ENCODE assay signal across 8 cellular contexts in the genomic region with DNA sequence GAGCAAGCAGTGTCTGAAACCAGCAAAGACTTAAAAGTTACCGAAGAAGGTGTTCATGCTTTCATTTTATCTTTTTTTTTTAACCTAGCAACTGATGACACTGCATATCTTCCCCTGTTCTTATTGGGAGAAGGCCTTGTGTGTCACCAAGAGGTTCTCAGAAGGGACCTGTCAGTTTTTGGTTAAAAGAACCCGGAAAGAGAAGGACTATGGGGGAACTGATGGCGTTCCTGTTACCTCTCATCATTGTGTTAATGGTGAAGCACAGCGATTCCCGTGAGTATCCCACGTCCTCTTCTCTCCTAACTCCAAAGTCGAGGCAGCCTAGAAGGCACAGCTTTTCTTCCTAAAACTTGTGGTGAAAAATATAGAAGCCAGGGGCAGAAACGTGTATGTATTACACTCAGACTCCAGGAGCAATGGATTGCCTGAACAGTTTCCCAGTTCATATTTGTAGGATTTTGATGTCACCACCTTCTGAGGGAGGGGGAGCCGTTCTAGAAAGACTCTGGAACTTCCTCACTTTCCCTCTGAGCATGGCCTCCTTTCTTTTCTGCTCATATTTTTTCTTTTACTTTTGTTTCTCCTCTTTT. TPM values are rescaled to one million over a fixed set of nuclear protein-coding genes. Genes with fewer than 3 reads are reported as not detected.
DNase-seq lines count a peak whose midpoint lies in the region; ATAC-seq, FAIRE-seq and TF ChIP-seq lines count a peak whose summit lies in the region.

A gene (plus strand): TSS at position 185 of the 593 bp plus-strand sequence. CDS start 25 bp downstream, at position 210.

- peak within 1 kb of the TSS; percentile 97 for H3K27ac Mint-ChIP-seq in activated CD4-positive, alpha-beta T cell treated with anti-CD3 and anti-CD28 coated beads, Interleukin-2, amount 10 ng/mL, durations not matched to agents 24 days and 14 days
- peak within 1 kb of the TSS; percentile 99 for H3K27ac Mint-ChIP-seq in stimulated activated effector memory CD8-positive, alpha-beta T cell treated with anti-CD3 and anti-CD28 coated beads, Interleukin-12 subunit alpha, Interleukin-12 subunit beta, amount 100 ng/mL, for 72 hours

- H3K4me1 ChIP-seq in SJSA1 (replicated peaks) (peaks cover 13% of the 10 kb centered on the region), breast epithelium (peaks cover 8 to 9% of the 10 kb centered on the region in 2 donors), keratinocyte (ENCODE audit: control insufficient read depth, extremely low read depth, insufficient read depth, low read length) (peaks cover 23% of the 10 kb centered on the region)

- peaks cover 5% of the 10 kb centered on the region for H3K27me3 Mint-ChIP-seq in activated CD4-positive, alpha-beta T cell treated with anti-CD3 and anti-CD28 coated beads, Interleukin-2, amount 10 ng/mL, durations not matched to agents 24 days and 14 days

- peak within 1 kb of the TSS; percentile 86 for H3K4me2 ChIP-seq in keratinocyte (ENCODE audit: control insufficient read depth, extremely low read depth, insufficient read depth, low read depth, low read length)

- peaks cover 51% of the 10 kb centered on the region for H3K4me1 Mint-ChIP-seq in activated CD4-positive, alpha-beta T cell treated with anti-CD3 and anti-CD28 coated beads, Interleukin-2, amount 10 ng/mL, durations not matched to agents 24 days and 14 days
- peaks cover 57% of the 10 kb centered on the region for H3K4me1 Mint-ChIP-seq in stimulated activated effector memory CD8-positive, alpha-beta T cell treated with anti-CD3 and anti-CD28 coated beads, Interleukin-12 subunit alpha, Interleukin-12 subunit beta, amount 100 ng/mL, for 72 hours

- H4K20me1 ChIP-seq in keratinocyte (ENCODE audit: control insufficient read depth, extremely low read depth, insufficient read depth, low read length): no peaks in the 10 kb centered on the region

- TF ChIP-seq CTCF in breast epithelium (IDR thresholded peaks at IDR 0.05): no peak
- no peak for TF ChIP-seq CTCF in keratinocyte (optimal IDR thresholded peaks at IDR 0.05 in 1 of 3, IDR thresholded peaks at IDR 0.05 in 1 of 3, conservative IDR thresholded peaks at IDR 0.05 in 1 of 3; ENCODE audit: extremely low read depth in 1 of 3, insufficient read depth in 2 of 3, low read length in 3 of 3)

- peak; percentile 88 for DNase-seq in activated CD4-positive, alpha-beta T cell treated with anti-CD3 and anti-CD28 coated beads, Interleukin-2, amount 10 ng/mL, durations not matched to agents 24 days and 14 days
- DNase-seq in activated CD4-positive, alpha-beta T cell treated with anti-CD3 and anti-CD28 coated beads for 48 hours: no peak
- DNase-seq in HT1080 (ENCODE audit: low read depth) (peak; percentile 90), SJSA1 (ENCODE audit: low read depth in 1 of 2, low spot score in 2 of 2) (peak in 1 of 2 experiments; percentile 92), breast epithelium (ENCODE audit: low spot score in 2 of 2) (no peak), keratinocyte (ENCODE audit: low read depth, low spot score) (no peak)
- no peak for DNase-seq in stimulated activated effector memory CD8-positive, alpha-beta T cell treated with anti-CD3 and anti-CD28 coated beads, Interleukin-12 subunit alpha, Interleukin-12 subunit beta, amount 100 ng/mL, for 72 hours (ENCODE audit: low spot score in 2 of 2)

- no peak for TF ChIP-seq POLR2A in breast epithelium (IDR thresholded peaks at IDR 0.05)

- H3K4me3 Mint-ChIP-seq in activated CD4-positive, alpha-beta T cell treated with anti-CD3 and anti-CD28 coated beads, Interleukin-2, amount 10 ng/mL, durations not matched to agents 24 days and 14 days: peak within 1 kb of the TSS; percentile 96
- peak within 1 kb of the TSS; percentile 83 for H3K4me3 Mint-ChIP-seq in stimulated activated effector memory CD8-positive, alpha-beta T cell treated with anti-CD3 and anti-CD28 coated beads, Interleukin-12 subunit alpha, Interleukin-12 subunit beta, amount 100 ng/mL, for 72 hours

- no peaks in the 10 kb centered on the region for H3K27me3 ChIP-seq in SJSA1 (replicated peaks)
- H3K27me3 ChIP-seq in breast epithelium: no peaks in the 10 kb centered on the region
- H3K27me3 ChIP-seq in keratinocyte (ENCODE audit: control insufficient read depth, extremely low read depth, insufficient read depth, low read length): no peaks in the 10 kb centered on the region

- H3K9me1 ChIP-seq in keratinocyte (ENCODE audit: control insufficient read depth, extremely low read depth, insufficient read depth, low read length): no peaks in the 10 kb centered on the region

- ATAC-seq in GM21528 (IDR thresholded peaks at IDR 0.05; ENCODE audit: low FRiP score, unreplicated experiment): peak; percentile 94
- ATAC-seq in stimulated activated effector memory CD8-positive, alpha-beta T cell treated with anti-CD3 and anti-CD28 coated beads, Interleukin-12 subunit alpha, Interleukin-12 subunit beta, amount 100 ng/mL, for 72 hours: peak; percentile 95

- dilution Hi-C loops in keratinocyte (cut with MboI; ENCODE audit: extremely low pct_ligation_motif_present, low sequenced_read_pairs): no loop called here

- H3K9ac ChIP-seq in keratinocyte (ENCODE audit: control insufficient read depth, extremely low read depth, insufficient read depth, low read length): peak within 1 kb of the TSS; percentile 77

- intact Hi-C loops in activated CD4-positive, alpha-beta T cell treated with anti-CD3 and anti-CD28 coated beads, Interleukin-2, amount 10 ng/mL, durations not matched to agents 24 days and 14 days (cut with micrococcal nuclease): loop anchor here (1.0 to 10.0 kb wide), 4 partner anchors 12 to 403 kb away; a partner anchor contains a TSS
- intact Hi-C loops in breast epithelium (cut with DNase I; ENCODE audit: low total_unique reads): loop anchor here (2.0 to 10.0 kb wide), 2 partner anchors 23 to 51 kb away; a partner anchor contains a TSS

- H3K9me3 Mint-ChIP-seq in activated CD4-positive, alpha-beta T cell treated with anti-CD3 and anti-CD28 coated beads, Interleukin-2, amount 10 ng/mL, durations not matched to agents 24 days and 14 days: no peaks in the 10 kb centered on the region
- H3K9me3 Mint-ChIP-seq in stimulated activated effector memory CD8-positive, alpha-beta T cell treated with anti-CD3 and anti-CD28 coated beads, Interleukin-12 subunit alpha, Interleukin-12 subunit beta, amount 100 ng/mL, for 72 hours: no peaks in the 10 kb centered on the region

- H3K4me3 ChIP-seq in SJSA1 (peak within 1 kb of the TSS; percentile 36), breast epithelium (peak within 1 kb of the TSS; percentile 45 to 69 (median 54)), keratinocyte (ENCODE audit: control insufficient read depth in 2 of 3, extremely low read depth in 1 of 3, insufficient read depth in 2 of 3, low read depth in 1 of 3, low read length in 3 of 3) (peak within 1 kb of the TSS; percentile 44 to 93 (median 85))

- H3K9me3 ChIP-seq in SJSA1 (replicated peaks) (no peaks in the 10 kb centered on the region), breast epithelium (no peaks in the 10 kb centered on the region), keratinocyte (ENCODE audit: control insufficient read depth, low read depth, low read length) (no peaks in the 10 kb centered on the region)

- H2AFZ ChIP-seq in keratinocyte (ENCODE audit: control insufficient read depth, low read length): peak within 1 kb of the TSS; percentile 96

- H3K27ac ChIP-seq in SJSA1 (peak within 1 kb of the TSS; percentile 65), breast epithelium (peak within 1 kb of the TSS; percentile 97), keratinocyte (ENCODE audit: control insufficient read depth, insufficient read depth, low read length) (peak within 1 kb of the TSS; percentile 85)

- FAIRE-seq in keratinocyte (lab: Jason Lieb, UNC): peak; percentile 51

- H3K36me3 ChIP-seq in SJSA1: no peaks in the 10 kb centered on the region
- H3K36me3 ChIP-seq in breast epithelium: no peaks in the 10 kb centered on the region
- H3K36me3 ChIP-seq in keratinocyte (ENCODE audit: control insufficient read depth in 2 of 2, extremely low read depth in 1 of 2, insufficient read depth in 2 of 2, low read length in 2 of 2): no peaks in the 10 kb centered on the region

- H3K36me3 Mint-ChIP-seq in activated CD4-positive, alpha-beta T cell treated with anti-CD3 and anti-CD28 coated beads, Interleukin-2, amount 10 ng/mL, durations not matched to agents 24 days and 14 days (ENCODE audit: low read depth): peaks cover 13% of the 10 kb centered on the region
- peaks cover 11% of the 10 kb centered on the region for H3K36me3 Mint-ChIP-seq in stimulated activated effector memory CD8-positive, alpha-beta T cell treated with anti-CD3 and anti-CD28 coated beads, Interleukin-12 subunit alpha, Interleukin-12 subunit beta, amount 100 ng/mL, for 72 hours

- H3K79me2 ChIP-seq in keratinocyte (ENCODE audit: control insufficient read depth, insufficient read depth, low read length): peaks cover 3% of the 10 kb centered on the region

RNA-seq across cellular contexts. Expression of the gene that starts here (rescaled TPM):
- 14.6 and 16.2 TPM in 2 replicates for total RNA-seq in activated CD4-positive, alpha-beta T cell treated with anti-CD3 and anti-CD28 coated beads, Interleukin-2, amount 10 ng/mL, durations not matched to agents 24 days and 14 days
- total RNA-seq in HT1080 (2014; rRNA removed; shearing (Covaris generic)): 1.4 and 3.1 TPM in 2 replicates
- 3.3 and 5.1 TPM in 2 replicates for polyA plus RNA-seq in HT1080 (2015; cell fraction: cytosol; rRNA removed)
- polyA plus RNA-seq in HT1080 (2015; cell fraction: nucleus; rRNA removed): 7.3 and 8.3 TPM in 2 replicates
- 17.4 and 18.6 TPM in 2 replicates for total RNA-seq in SJSA1 (2014; rRNA removed; shearing (Covaris generic))
- total RNA-seq in breast epithelium: 10 to 100 TPM; 12.8 to 23.4 (median 15.2) TPM
- 24.0 to 51.5 TPM (median 32.3 TPM) in 3 replicates for polyA plus RNA-seq in keratinocyte
- 9.9 TPM for polyA plus RNA-seq in keratinocyte (2011; ENCODE audit: low read depth)
- polyA plus RNA-seq in keratinocyte (2011; cell fraction: cytosol; rRNA removed): 14.8 and 24.6 TPM in 2 replicates
- polyA plus RNA-seq in keratinocyte (2011; cell fraction: nucleus; rRNA removed): 63.0 and 68.6 TPM in 2 replicates
- 16.5 and 17.2 TPM in 2 replicates for polyA plus RNA-seq in keratinocyte (2012; ENCODE audit: low replicate concordance)
- 9.3 to 26.3 TPM (median 23.3 TPM) in 3 replicates for polyA minus RNA-seq in keratinocyte
- 10.9 TPM for polyA minus RNA-seq in keratinocyte (2011; cell fraction: cytosol; rRNA and poly(A)+ RNA removed)
- 54.3 and 63.7 TPM in 2 replicates for polyA minus RNA-seq in keratinocyte (2011; cell fraction: nucleus; rRNA and poly(A)+ RNA removed)

Comparison
In these comparisons a context has a peak if more than half of its experiments do, and no peak if none do; other contexts are left out.
1. DNase-seq: peak in activated CD4-positive, alpha-beta T cell treated with anti-CD3 and anti-CD28 coated beads, Interleukin-2, amount 10 ng/mL, durations not matched to agents 24 days and 14 days (single experiment) and HT1080 (single experiment); none in activated CD4-positive, alpha-beta T cell treated with anti-CD3 and anti-CD28 coated beads for 48 hours (single experiment), breast epithelium (0 of 2), keratinocyte (single experiment) and stimulated activated effector memory CD8-positive, alpha-beta T cell treated with anti-CD3 and anti-CD28 coated beads, Interleukin-12 subunit alpha, Interleukin-12 subunit beta, amount 100 ng/mL, for 72 hours (0 of 2).
2. Peak in every context shown above with its lines, with median percentiles within 50 percentile points of each other: H3K27ac ChIP-seq and H3K4me3 ChIP-seq.